ENCODE assay signal across 24 cellular contexts in genomic region chr3:51947215-51947900, GRCh38. TPM values are rescaled to one million over a fixed set of nuclear protein-coding genes. Genes with fewer than 3 reads are reported as not detected.
"Had no signal": no experiment of that assay in that cellular context is flagged by ENCODE, and none has a peak within 500 bp of the region (broad histone marks: within the 10 kb centered on the region; RNA-seq: fewer than 3 reads in every experiment).

No MANE protein-coding gene starts in this region.

- H3K36me3 Mint-ChIP-seq: activated naive CD4-positive, alpha-beta T cell treated with anti-CD3 and anti-CD28 coated beads, Interleukin-2, amount 50 U/mL, for 24 hours; WTC11 had no signal

- H3K27ac Mint-ChIP-seq: activated naive CD4-positive, alpha-beta T cell treated with anti-CD3 and anti-CD28 coated beads, Interleukin-2, amount 50 U/mL, for 24 hours; WTC11 had no signal

- H3K4me3 Mint-ChIP-seq: activated naive CD4-positive, alpha-beta T cell treated with anti-CD3 and anti-CD28 coated beads, Interleukin-2, amount 50 U/mL, for 24 hours; activated T-helper 1 cell treated with anti-CD3 and anti-CD28 coated beads, Interleukin-12 subunit alpha, Interleukin-12 subunit beta, Interleukin-2, Interleukin-4 antibody, amounts not matched to agents 30 ng/mL and 10 ng/mL and 1 ng/mL, durations not matched to agents 14 hours and 24 hours and 36 hours; central memory CD8-positive, alpha-beta T cell; naive thymus-derived CD4-positive, alpha-beta T cell; WTC11 had no signal

- DNase-seq: activated gamma-delta T cell treated with Interleukin-2 at 50 U/mL for 16 hours; colonic mucosa; stimulated activated CD4-positive, alpha-beta T cell treated with anti-CD3 and anti-CD28 coated beads, Interleukin-4, amount 100 ng/mL, for 1 hour; stimulated activated naive CD4-positive, alpha-beta T cell treated with Interleukin-2 at 50 U/mL for 16 hours; T-helper 9 cell; upper lobe of left lung had no signal

- H3K4me2 ChIP-seq: smooth muscle cell had no signal

- H3K27ac ChIP-seq: adrenal gland, colonic mucosa, dorsolateral prefrontal cortex, gastroesophageal sphincter, heart left ventricle, parathyroid adenoma, thoracic aorta, upper lobe of left lung had no signal

- H3K27me3 Mint-ChIP-seq: activated naive CD4-positive, alpha-beta T cell treated with anti-CD3 and anti-CD28 coated beads, Interleukin-2, amount 50 U/mL, for 24 hours; central memory CD8-positive, alpha-beta T cell had no signal

- H3K4me3 ChIP-seq: adrenal gland, colonic mucosa, dorsolateral prefrontal cortex, gastroesophageal sphincter, heart left ventricle, lung, smooth muscle cell, thoracic aorta, upper lobe of left lung had no signal

- H3K9ac ChIP-seq: parathyroid adenoma had no signal

- H3K79me2 ChIP-seq: parathyroid adenoma had no signal

- H3K36me3 ChIP-seq: colonic mucosa, thoracic aorta had no signal

- H3K27me3 ChIP-seq: adrenal gland, colonic mucosa, dorsolateral prefrontal cortex, gastroesophageal sphincter, heart left ventricle, upper lobe of left lung had no signal

- H3K9me3 Mint-ChIP-seq: activated naive CD4-positive, alpha-beta T cell treated with anti-CD3 and anti-CD28 coated beads, Interleukin-2, amount 50 U/mL, for 24 hours; activated T-helper 1 cell treated with anti-CD3 and anti-CD28 coated beads, Interleukin-12 subunit alpha, Interleukin-12 subunit beta, Interleukin-2, Interleukin-4 antibody, amounts not matched to agents 30 ng/mL and 10 ng/mL and 1 ng/mL, durations not matched to agents 14 hours and 24 hours and 36 hours; central memory CD8-positive, alpha-beta T cell; naive thymus-derived CD4-positive, alpha-beta T cell; WTC11 had no signal

RNA-seq across cellular contexts. Expression of gene GPR62, which starts 7.8 kb away (rescaled TPM):
- total RNA-seq: activated CD8-positive, alpha-beta memory T cell treated with anti-CD3 and anti-CD28 coated beads for 36 hours; activated T-helper 1 cell treated with anti-CD3 and anti-CD28 coated beads, Interleukin-12 subunit alpha, Interleukin-12 subunit beta, Interleukin-2, Interleukin-4 antibody, amounts not matched to agents 30 ng/mL and 10 ng/mL and 1 ng/mL, durations not matched to agents 14 hours and 24 hours and 36 hours; astrocyte; colonic mucosa; naive thymus-derived CD4-positive, alpha-beta T cell; SK-MEL-5; T-helper 1 cell treated with Interleukin-12 subunit alpha and Interleukin-12 subunit beta and Interleukin-4 antibody, amounts not matched to agents 30 ng/mL and 1 ng/mL, for 36 hours; thoracic aorta; upper lobe of left lung had no signal
- polyA plus RNA-seq: keratinocyte had no signal
